Comparison of ENCODE assay signal across 8 cellular contexts in genomic region chr6:10759312-10759839, GRCh38. TPM values are rescaled to one million over a fixed set of nuclear protein-coding genes. Genes with fewer than 3 reads are reported as not detected.
A peak's percentile ranks its signal among the peaks of the same experiment; 100 is the strongest.
DNase-seq lines count a peak whose midpoint lies in the region; ATAC-seq, FAIRE-seq and TF ChIP-seq lines count a peak whose summit lies in the region.

No MANE protein-coding gene starts in this region.

- WGBS in pancreas, 2 donors: 50 to 57% methylated on average over 3 of the region's 3 CpGs

- no peak overlapping the region for H3K27ac Mint-ChIP-seq in T-helper 17 cell
- no peak overlapping the region for H3K27ac Mint-ChIP-seq in activated T-helper 2 cell treated with anti-CD3 and anti-CD28 coated beads, Interferon-gamma antibody, Interleukin-2, Interleukin-4, amounts not matched to agents 10 μg/mL and 5 μg/mL and 100 μg/mL, durations not matched to agents 14 hours and 24 hours and 36 hours

- TF ChIP-seq CTCF in BE2C (IDR thresholded peaks at IDR 0.05; ENCODE audit: low read depth, low read length) (peak; percentile 50), pancreas (IDR thresholded peaks at IDR 0.05) (peak in 2 of 4 donors; percentile 20)

- no peak overlapping the region for H3K4me3 Mint-ChIP-seq in T-helper 17 cell
- no peak overlapping the region for H3K4me3 Mint-ChIP-seq in activated T-helper 2 cell treated with anti-CD3 and anti-CD28 coated beads, Interferon-gamma antibody, Interleukin-2, Interleukin-4, amounts not matched to agents 10 μg/mL and 5 μg/mL and 100 μg/mL, durations not matched to agents 14 hours and 24 hours and 36 hours (ENCODE audit: low read depth)

- no peaks in the 10 kb centered on the region for H3K36me3 Mint-ChIP-seq in T-helper 17 cell (ENCODE audit: low read depth)
- H3K36me3 Mint-ChIP-seq in activated T-helper 2 cell treated with anti-CD3 and anti-CD28 coated beads, Interferon-gamma antibody, Interleukin-2, Interleukin-4, amounts not matched to agents 10 μg/mL and 5 μg/mL and 100 μg/mL, durations not matched to agents 14 hours and 24 hours and 36 hours (ENCODE audit: low read depth): peaks cover 61% of the 10 kb centered on the region

- no peak overlapping the region for H3K4me3 ChIP-seq in BE2C (ENCODE audit: low read depth, low read length)
- no peak overlapping the region for H3K4me3 ChIP-seq in pancreas

- H3K4me1 Mint-ChIP-seq in T-helper 17 cell: peaks cover 16% of the 10 kb centered on the region
- peaks cover 14% of the 10 kb centered on the region for H3K4me1 Mint-ChIP-seq in activated T-helper 2 cell treated with anti-CD3 and anti-CD28 coated beads, Interferon-gamma antibody, Interleukin-2, Interleukin-4, amounts not matched to agents 10 μg/mL and 5 μg/mL and 100 μg/mL, durations not matched to agents 14 hours and 24 hours and 36 hours (ENCODE audit: low read depth)

- intact Hi-C loops in pancreas (cut with DNase I): no loop called here
- intact Hi-C loops in activated T-helper 2 cell treated with anti-CD3 and anti-CD28 coated beads, Interferon-gamma antibody, Interleukin-2, Interleukin-4, amounts not matched to agents 10 μg/mL and 5 μg/mL and 100 μg/mL, durations not matched to agents 14 hours and 24 hours and 36 hours (cut with micrococcal nuclease): no loop called here

- FAIRE-seq in pancreas (lab: Jason Lieb, UNC): no peak

- no peaks in the 10 kb centered on the region for H3K9me3 Mint-ChIP-seq in activated T-helper 2 cell treated with anti-CD3 and anti-CD28 coated beads, Interferon-gamma antibody, Interleukin-2, Interleukin-4, amounts not matched to agents 10 μg/mL and 5 μg/mL and 100 μg/mL, durations not matched to agents 14 hours and 24 hours and 36 hours

- no peaks in the 10 kb centered on the region for H3K27me3 Mint-ChIP-seq in T-helper 17 cell
- no peaks in the 10 kb centered on the region for H3K27me3 Mint-ChIP-seq in activated T-helper 2 cell treated with anti-CD3 and anti-CD28 coated beads, Interferon-gamma antibody, Interleukin-2, Interleukin-4, amounts not matched to agents 10 μg/mL and 5 μg/mL and 100 μg/mL, durations not matched to agents 14 hours and 24 hours and 36 hours (ENCODE audit: low read depth)

- H3K27ac ChIP-seq in pancreas: no peak overlapping the region

- no peaks in the 10 kb centered on the region for H3K27me3 ChIP-seq in BE2C
- H3K27me3 ChIP-seq in pancreas: no peaks in the 10 kb centered on the region

- ATAC-seq in GM18502 (IDR thresholded peaks at IDR 0.05; ENCODE audit: poor library complexity, unreplicated experiment) (peak; percentile 80), T-helper 17 cell (peak; percentile 58), pancreas (peak; percentile 35 to 76 (median 66))

- peaks cover 11% of the 10 kb centered on the region for H3K36me3 ChIP-seq in BE2C
- peaks cover 0 to 7% (median 0%) of the 10 kb centered on the region in 3 donors for H3K36me3 ChIP-seq in pancreas

- no peak for DNase-seq in BE2C
- DNase-seq in HPDE6-E6E7 (ENCODE audit: extremely low spot score): peak; percentile 46
- no peak for DNase-seq in T-helper 17 cell
- DNase-seq in fibroblast of the conjunctiva (ENCODE audit: low read depth): peak; percentile 80
- DNase-seq in pancreas: no peak
- no peak for DNase-seq in activated T-helper 2 cell treated with anti-CD3 and anti-CD28 coated beads, Interferon-gamma antibody, Interleukin-2, Interleukin-4, amounts not matched to agents 10 μg/mL and 5 μg/mL and 100 μg/mL, durations not matched to agents 14 hours and 24 hours and 36 hours (ENCODE audit: low spot score)
- DNase-seq in stimulated activated CD4-positive, alpha-beta T cell treated with anti-CD3 and anti-CD28 coated beads, Interleukin-4, amount 100 ng/mL, for 24 hours: no peak

- H3K9me3 ChIP-seq in BE2C (no peaks in the 10 kb centered on the region), T-helper 17 cell (ENCODE audit: control insufficient read depth, low read length, poor library complexity, severe bottlenecking) (no peaks in the 10 kb centered on the region), pancreas (no peaks in the 10 kb centered on the region)

- no peaks in the 10 kb centered on the region for H3K4me1 ChIP-seq in BE2C
- H3K4me1 ChIP-seq in pancreas: no peaks in the 10 kb centered on the region

RNA-seq across cellular contexts. Expression of gene TMEM14B, which starts 11.8 kb away (rescaled TPM):
- 34.5 TPM for polyA plus RNA-seq in BE2C (2012; ENCODE audit: insufficient read depth, insufficient read length, low read depth)
- total RNA-seq in T-helper 17 cell (10 to 100 TPM; 50.8 to 59.8 TPM), pancreas (10 to 100 TPM; 25.9 to 39.0 (median 33.5) TPM)
- polyA plus RNA-seq in pancreas: 10 to 100 TPM; 37.0 to 52.1 TPM
- total RNA-seq in activated T-helper 2 cell treated with anti-CD3 and anti-CD28 coated beads, Interferon-gamma antibody, Interleukin-2, Interleukin-4, amounts not matched to agents 10 μg/mL and 5 μg/mL and 100 μg/mL, durations not matched to agents 14 hours and 24 hours and 36 hours: 85.3 and 94.0 TPM in 2 replicates

RNA-seq across cellular contexts. Expression of gene TMEM14C, which starts 36.5 kb away (rescaled TPM):
- polyA plus RNA-seq in BE2C (2012; ENCODE audit: insufficient read depth, insufficient read length, low read depth): 33.3 TPM
- 10 to 100 TPM; 31.5 to 37.5 TPM for total RNA-seq in T-helper 17 cell
- 10 to 100 TPM; 25.4 to 54.9 (median 36.5) TPM for total RNA-seq in pancreas
- polyA plus RNA-seq in pancreas: 10 to 100 TPM; 54.5 to 79.0 TPM
- total RNA-seq in activated T-helper 2 cell treated with anti-CD3 and anti-CD28 coated beads, Interferon-gamma antibody, Interleukin-2, Interleukin-4, amounts not matched to agents 10 μg/mL and 5 μg/mL and 100 μg/mL, durations not matched to agents 14 hours and 24 hours and 36 hours: 61.3 and 65.4 TPM in 2 replicates

Comparison
In these comparisons a context has a peak if more than half of its experiments do, and no peak if none do; other contexts are left out.
1. DNase-seq: peak in HPDE6-E6E7 (single experiment) and fibroblast of the conjunctiva (single experiment); none in BE2C (single experiment), T-helper 17 cell (0 of 3), pancreas (0 of 6), activated T-helper 2 cell treated with anti-CD3 and anti-CD28 coated beads, Interferon-gamma antibody, Interleukin-2, Interleukin-4, amounts not matched to agents 10 μg/mL and 5 μg/mL and 100 μg/mL, durations not matched to agents 14 hours and 24 hours and 36 hours (single experiment) and stimulated activated CD4-positive, alpha-beta T cell treated with anti-CD3 and anti-CD28 coated beads, Interleukin-4, amount 100 ng/mL, for 24 hours (single experiment).
2. Peak in every context shown above with its lines, with median percentiles within 50 percentile points of each other: ATAC-seq.